In the genomic region with DNA sequence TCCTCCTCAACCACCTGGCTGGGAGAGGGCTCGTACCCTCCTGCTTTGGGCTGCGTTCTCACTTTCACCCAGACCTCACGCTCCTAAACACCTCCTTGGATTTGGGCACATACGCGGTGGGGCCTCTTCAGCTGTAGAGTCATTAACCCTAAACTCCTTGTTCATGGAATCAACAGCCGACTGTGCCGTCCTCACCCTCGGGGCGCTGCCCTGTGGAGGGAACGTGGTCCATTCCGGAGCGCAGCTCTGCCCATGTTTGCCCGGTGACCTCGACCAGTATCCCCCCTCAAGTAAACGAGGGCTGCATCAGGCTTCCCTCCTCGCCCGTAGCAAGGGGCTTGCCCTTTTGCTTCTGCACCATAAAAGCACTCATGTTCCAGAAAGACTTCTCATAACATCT, we compare ENCODE assay signal across 19 cellular contexts.
DNase-seq lines count a peak whose midpoint lies in the region; ATAC-seq, FAIRE-seq and TF ChIP-seq lines count a peak whose summit lies in the region.
"Had no signal": no experiment of that assay in that cellular context is flagged by ENCODE, and none has a peak within 500 bp of the region (broad histone marks: within the 10 kb centered on the region; RNA-seq: fewer than 3 reads in every experiment).

No MANE protein-coding gene starts in this region.

- TF ChIP-seq POLR2A in H1 (IDR thresholded peaks at IDR 0.05; ENCODE audit: control extremely low read depth in 1 of 2, low read depth in 2 of 2, low read length in 2 of 2), result no peak

- no peak for TF ChIP-seq CTCF in H1 (IDR thresholded peaks at IDR 0.05; ENCODE audit: control extremely low read depth in 1 of 3, insufficient read depth in 1 of 3, low read depth in 1 of 3, low read length in 3 of 3)

- H3K27ac Mint-ChIP-seq in activated CD4-positive, alpha-beta T cell treated with anti-CD3 and anti-CD28 coated beads for 36 hours, result no peak overlapping the region
- H3K27ac Mint-ChIP-seq: CD4-positive, alpha-beta memory T cell had no signal

- H3K36me3 ChIP-seq in H1 (ENCODE audit: control insufficient read depth in 2 of 4, insufficient read depth in 4 of 4, low read length in 3 of 4) (no peaks in the 10 kb centered on the region), neuronal stem cell (replicated peaks in 1 of 2; ENCODE audit: control insufficient read depth in 2 of 2, insufficient read depth in 2 of 2, low read length in 2 of 2) (no peaks in the 10 kb centered on the region)

- DNase-seq in caudate nucleus (lab: John Stamatoyannopoulos, UW) (no peak), H1 (ENCODE audit: low read depth in 1 of 2, low spot score in 2 of 2) (no peak), neuronal stem cell (ENCODE audit: low spot score) (no peak), NOMO-1 treated with DMSO at 0.1 percent for 48 hours (lab: John Stamatoyannopoulos, UW; ENCODE audit: unreplicated experiment) (no peak)
- no peak for DNase-seq in activated CD4-positive, alpha-beta T cell treated with anti-CD3 and anti-CD28 coated beads for 36 hours
- DNase-seq: C1 segment of cervical spinal cord; Calu3; CD4-positive, alpha-beta memory T cell; COR-L47; DMS53; DMS79 treated with DMSO at 0.1 percent for 48 hours; GF-D8; GOT3; H7; HCEC 1CT had no signal

- intact Hi-C loops in activated CD4-positive, alpha-beta T cell treated with anti-CD3 and anti-CD28 coated beads for 36 hours (cut with DNase I, micrococcal nuclease), result no loop called here

- no peaks in the 10 kb centered on the region for H3K36me3 Mint-ChIP-seq in activated CD4-positive, alpha-beta T cell treated with anti-CD3 and anti-CD28 coated beads for 36 hours (ENCODE audit: low read depth)
- H3K36me3 Mint-ChIP-seq: CD4-positive, alpha-beta memory T cell had no signal

- no peak overlapping the region for H3K56ac ChIP-seq in H1 (replicated peaks; ENCODE audit: insufficient read length, low read depth, low read length)

- H4K20me1 ChIP-seq in H1 (replicated peaks in 1 of 2; ENCODE audit: control insufficient read depth in 1 of 2, insufficient read depth in 2 of 2, low read length in 2 of 2), result no peaks in the 10 kb centered on the region

- H4K91ac ChIP-seq in H1 (replicated peaks; ENCODE audit: insufficient read length, low read length) (no peak overlapping the region), neuronal stem cell (ENCODE audit: low read depth, low read length, poor library complexity) (no peak overlapping the region)

- no peaks in the 10 kb centered on the region for H3K27me3 ChIP-seq in H1 (replicated peaks in 1 of 4; ENCODE audit: control insufficient read depth in 3 of 4, extremely low read depth in 1 of 4, insufficient read depth in 3 of 4, low read length in 3 of 4)
- no peaks in the 10 kb centered on the region for H3K27me3 ChIP-seq in neuronal stem cell (ENCODE audit: control insufficient read depth in 3 of 3, insufficient read depth in 3 of 3, low read depth in 1 of 3, low read length in 3 of 3)

- no peak overlapping the region for H4K8ac ChIP-seq in H1 (ENCODE audit: extremely low read depth, insufficient read depth, low read length)
- no peak overlapping the region for H4K8ac ChIP-seq in neuronal stem cell (ENCODE audit: low read depth, low read length)

- no peaks in the 10 kb centered on the region for H3K79me1 ChIP-seq in H1 (ENCODE audit: low read depth, low read length)
- H3K79me1 ChIP-seq in neuronal stem cell (ENCODE audit: low read depth, low read length), result no peaks in the 10 kb centered on the region

- 0 out of 2 replicates have a peak overlapping the region, but pooled peaks have one; percentile 37 for H2AFZ ChIP-seq in H1 (ENCODE audit: low read length)
- H2AFZ ChIP-seq in neuronal stem cell (ENCODE audit: low read length), result no peak overlapping the region

- WGBS in H1 (ENCODE audit: extremely low coverage in 1 of 2, insufficient coverage in 1 of 2, insufficient read length in 1 of 2, insufficient replicate concordance in 2 of 2, low coverage in 1 of 2, low lambda C conversion rate in 2 of 2, missing lambda C conversion rate in 1 of 2), 2 experiments, result 92% methylated on average over 17 of the region's 17 CpGs; no CpG with 5 or more reads in 1 of the 2 experiments
- no CpG with 5 or more reads among the region's 17 CpGs for WGBS in neuronal stem cell (ENCODE audit: extremely low coverage in 2 of 2, insufficient read length in 2 of 2, insufficient replicate concordance in 1 of 2), 2 donors

- no peak for ATAC-seq in activated CD4-positive, alpha-beta T cell treated with anti-CD3 and anti-CD28 coated beads for 36 hours
- ATAC-seq in HG03135 (IDR thresholded peaks at IDR 0.05; ENCODE audit: unreplicated experiment) (no peak), GM18858 (IDR thresholded peaks at IDR 0.05; ENCODE audit: unreplicated experiment) (no peak)

- H2BK15ac ChIP-seq in H1 (ENCODE audit: low read length) (no peak overlapping the region), neuronal stem cell (ENCODE audit: low read length) (no peak overlapping the region)

- H2BK12ac ChIP-seq in H1 (ENCODE audit: low read depth, low read length), result no peak overlapping the region
- H2BK12ac ChIP-seq in neuronal stem cell (ENCODE audit: low read length), result no peak overlapping the region

- H2AK5ac ChIP-seq in H1 (ENCODE audit: low read depth, low read length) (no peak overlapping the region), neuronal stem cell (ENCODE audit: low read depth, low read length) (peak overlapping the region; percentile 8)

- H3K4me2 ChIP-seq in H1 (ENCODE audit: insufficient read depth in 1 of 2, low read depth in 2 of 2, low read length in 2 of 2), result no peak overlapping the region
- H3K4me2 ChIP-seq in neuronal stem cell (ENCODE audit: insufficient read depth, low read length, poor library complexity, severe bottlenecking), result no peak overlapping the region

- no peak for FAIRE-seq in H1 (lab: Jason Lieb, UNC)
- FAIRE-seq: GM12891, GM18507 had no signal

- H3K4me1 Mint-ChIP-seq in activated CD4-positive, alpha-beta T cell treated with anti-CD3 and anti-CD28 coated beads for 36 hours, result no peaks in the 10 kb centered on the region
- H3K4me1 Mint-ChIP-seq: CD4-positive, alpha-beta memory T cell had no signal

- H3K9me3 ChIP-seq in H1 (ENCODE audit: insufficient read depth in 2 of 2, low read depth in 1 of 2, low read length in 1 of 2), result no peaks in the 10 kb centered on the region
- no peaks in the 10 kb centered on the region for H3K9me3 ChIP-seq in neuronal stem cell (replicated peaks in 1 of 2; ENCODE audit: control insufficient read depth in 2 of 2, insufficient read depth in 1 of 2, low read depth in 1 of 2, low read length in 2 of 2)

- no peak for TF ChIP-seq EP300 in H1 (IDR thresholded peaks at IDR 0.05; ENCODE audit: borderline replicate concordance in 1 of 2, low read depth in 2 of 2, low read length in 2 of 2)

- H3K79me2 ChIP-seq in H1 (ENCODE audit: control insufficient read depth in 1 of 2, insufficient read depth in 2 of 2, low read length in 2 of 2), result no peaks in the 10 kb centered on the region

- H3K27me3 Mint-ChIP-seq in activated CD4-positive, alpha-beta T cell treated with anti-CD3 and anti-CD28 coated beads for 36 hours, result peaks cover 6% of the 10 kb centered on the region

- H3K23me2 ChIP-seq in H1 (ENCODE audit: low read depth, low read length), result peaks cover 3% of the 10 kb centered on the region; the same call in 1 of the 2 replicates

- H3K4me3 ChIP-seq in H1 (ENCODE audit: extremely low read depth in 1 of 4, insufficient read depth in 2 of 4, low read depth in 3 of 4, low read length in 4 of 4), result no peak overlapping the region
- H3K4me3 ChIP-seq in neuronal stem cell (ENCODE audit: low read length in 2 of 2), result no peak overlapping the region

- no peak overlapping the region for H4K5ac ChIP-seq in H1 (ENCODE audit: insufficient read length, low read depth, low read length)

- TF ChIP-seq RAD21 in H1 (IDR thresholded peaks at IDR 0.05 in 1 of 2, conservative IDR thresholded peaks at IDR 0.05 in 1 of 2; ENCODE audit: low read depth in 2 of 2, low read length in 2 of 2), result no peak

- POLR2A ChIA-PET in H1 (lab: Charles Lee; ENCODE audit: partially characterized antibody), result no interaction called here
- POLR2A ChIA-PET in activated CD4-positive, alpha-beta T cell treated with anti-CD3 and anti-CD28 coated beads for 36 hours (lab: Charles Lee), result no interaction called here

- no peak overlapping the region for H2BK5ac ChIP-seq in H1 (ENCODE audit: low read depth, low read length)
- H2BK5ac ChIP-seq in neuronal stem cell (ENCODE audit: low read length), result no peak overlapping the region

- no peaks in the 10 kb centered on the region for H3K9me3 Mint-ChIP-seq in activated CD4-positive, alpha-beta T cell treated with anti-CD3 and anti-CD28 coated beads for 36 hours (ENCODE audit: low read depth)
- H3K9me3 Mint-ChIP-seq: CD4-positive, alpha-beta memory T cell had no signal

- no peak overlapping the region for H2BK20ac ChIP-seq in H1 (ENCODE audit: low read length)

- H3K18ac ChIP-seq in H1 (ENCODE audit: extremely low read depth, low read length) (no peak overlapping the region), neuronal stem cell (ENCODE audit: low read length) (peak overlapping the region; percentile 27)

- H2BK120ac ChIP-seq in H1 (replicated peaks; ENCODE audit: low read depth, low read length), result no peak overlapping the region
- no peak overlapping the region for H2BK120ac ChIP-seq in neuronal stem cell (ENCODE audit: low read depth, low read length)

- H3K4me1 ChIP-seq in H1 (replicated peaks in 1 of 4; ENCODE audit: control insufficient read depth in 3 of 4, insufficient read depth in 4 of 4, low read length in 3 of 4) (peaks cover 0 to 7% (median 3%) of the 10 kb centered on the region in 4 experiments; a peak in 6 of 7 replicates), neuronal stem cell (ENCODE audit: control insufficient read depth in 2 of 2, insufficient read depth in 1 of 2, low read depth in 1 of 2, low read length in 2 of 2) (peaks cover 0 to 3% of the 10 kb centered on the region in 2 donors)

- H3K4ac ChIP-seq in H1 (replicated peaks; ENCODE audit: insufficient read length, low read depth, low read length) (no peak overlapping the region), neuronal stem cell (ENCODE audit: low read length) (no peak overlapping the region)

- H3K9ac ChIP-seq in H1 (replicated peaks in 1 of 4; ENCODE audit: extremely low read depth in 1 of 4, low read depth in 3 of 4, low read length in 3 of 4) (no peak overlapping the region), neuronal stem cell (ENCODE audit: low read depth, low read length, poor library complexity) (no peak overlapping the region)

- H3K4me3 Mint-ChIP-seq in activated CD4-positive, alpha-beta T cell treated with anti-CD3 and anti-CD28 coated beads for 36 hours, result no peak overlapping the region
- H3K4me3 Mint-ChIP-seq: CD4-positive, alpha-beta memory T cell had no signal

- H3K27ac ChIP-seq in caudate nucleus (ENCODE audit: low read depth, low read length) (peak overlapping the region; percentile 71), H1 (ENCODE audit: low read depth, low read length) (no peak overlapping the region), neuronal stem cell (replicated peaks; ENCODE audit: low read length) (no peak overlapping the region)

- CTCF ChIA-PET in H1 (lab: Charles Lee; ENCODE audit: partially characterized antibody), result interaction anchor here (1.0 kb wide), 1 partner anchor 20 kb away, joined by 4 read pairs; no protein-coding TSS in a partner anchor
- CTCF ChIA-PET in activated CD4-positive, alpha-beta T cell treated with anti-CD3 and anti-CD28 coated beads for 36 hours (lab: Charles Lee), result no interaction called here

- H3K14ac ChIP-seq in H1 (ENCODE audit: insufficient read length) (no peak overlapping the region), neuronal stem cell (ENCODE audit: low read length) (no peak overlapping the region)

- no peak overlapping the region for H3K23ac ChIP-seq in H1 (ENCODE audit: insufficient read length)
- H3K23ac ChIP-seq in neuronal stem cell (ENCODE audit: low read depth, low read length, poor library complexity), result no peak overlapping the region
